13 cellular contexts compared by ENCODE assay signal in the genomic region with DNA sequence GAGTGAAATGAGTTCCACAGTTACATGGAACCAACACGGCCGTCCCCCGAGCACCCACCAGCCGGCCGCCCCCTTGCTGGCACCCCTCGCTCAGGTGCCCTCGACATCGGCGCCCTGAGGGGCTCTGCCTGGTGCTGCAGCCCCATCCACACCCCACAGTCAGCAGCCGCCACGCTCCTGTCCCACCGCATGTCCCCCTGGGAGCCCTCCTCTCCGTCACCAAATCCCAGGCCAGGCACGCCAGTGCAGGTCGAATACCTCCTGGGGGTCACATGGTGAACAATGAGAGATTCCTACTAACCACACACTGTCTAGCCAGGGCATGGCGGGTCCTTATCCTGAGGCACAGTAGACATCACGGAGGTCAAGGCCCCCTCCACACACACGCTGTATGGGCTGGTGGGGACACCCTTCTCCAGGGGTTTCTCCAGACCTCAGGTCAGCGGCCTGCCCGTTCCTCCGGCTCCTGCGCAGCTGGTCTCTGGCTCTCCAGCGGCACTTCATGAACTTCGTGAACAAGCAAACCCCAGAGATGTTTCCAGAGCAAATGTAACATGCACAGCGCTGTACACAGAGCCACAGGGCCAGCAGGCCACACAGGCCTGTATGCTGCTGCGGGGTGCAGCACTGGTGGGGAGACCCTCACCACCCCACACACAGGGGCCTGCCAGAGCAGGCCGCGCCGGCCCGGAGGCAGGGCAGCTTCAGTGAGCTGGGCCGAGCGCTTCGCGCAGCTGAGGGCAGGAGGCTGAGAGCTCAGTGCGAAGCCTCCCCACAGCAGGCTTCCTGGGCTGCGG. TPM values are rescaled to one million over a fixed set of nuclear protein-coding genes. Genes with fewer than 3 reads are reported as not detected.
DNase-seq lines count a peak whose midpoint lies in the region; ATAC-seq, FAIRE-seq and TF ChIP-seq lines count a peak whose summit lies in the region.
"Had no signal": no experiment of that assay in that cellular context is flagged by ENCODE, and none has a peak within 500 bp of the region (broad histone marks: within the 10 kb centered on the region; RNA-seq: fewer than 3 reads in every experiment).

No MANE protein-coding gene starts in this region.

- H3K27me3 Mint-ChIP-seq in astrocyte (ENCODE audit: low read depth, unreplicated experiment) = no peaks in the 10 kb centered on the region

- ATAC-seq in omental fat pad (ENCODE audit: low FRiP score) (peak; percentile 16), HG03442 (IDR thresholded peaks at IDR 0.05; ENCODE audit: unreplicated experiment) (no peak), GM19324 (IDR thresholded peaks at IDR 0.05; ENCODE audit: low FRiP score, unreplicated experiment) (no peak), HG03139 (IDR thresholded peaks at IDR 0.05; ENCODE audit: unreplicated experiment) (no peak)
- ATAC-seq: psoas muscle had no signal

- no peak for FAIRE-seq in astrocyte (lab: Jason Lieb, UNC)
- FAIRE-seq: GM12878 had no signal

- H3K4me3 ChIP-seq in BLaER1 treated with 17β-estradiol and CSF1 and Interleukin-3, amounts not matched to agents 10 nM and 100 nM = no peak overlapping the region
- no peak overlapping the region for H3K4me3 ChIP-seq in astrocyte (ENCODE audit: insufficient read depth, low read depth, low read length)
- H3K4me3 ChIP-seq: GM12878, mucosa of descending colon, psoas muscle had no signal

- peaks cover 0 to 20% (median 19%) of the 10 kb centered on the region in 10 experiments; a peak in 18 of 20 replicates for H3K4me1 ChIP-seq in BLaER1 treated with 17β-estradiol and CSF1 and Interleukin-3, amounts not matched to agents 10 nM and 100 nM
- H3K4me1 ChIP-seq in astrocyte (ENCODE audit: insufficient read depth, low read length) = no peaks in the 10 kb centered on the region
- H3K4me1 ChIP-seq: BE2C, psoas muscle had no signal

- H3K36me3 Mint-ChIP-seq in astrocyte (ENCODE audit: low read depth, unreplicated experiment) = peaks cover 30% of the 10 kb centered on the region

- H2AFZ ChIP-seq in astrocyte (ENCODE audit: low read depth, low read length) = no peak overlapping the region

- peaks cover 55 to 75% (median 63%) of the 10 kb centered on the region in 11 experiments for H3K36me3 ChIP-seq in BLaER1 treated with 17β-estradiol and CSF1 and Interleukin-3, amounts not matched to agents 10 nM and 100 nM
- H3K36me3 ChIP-seq in astrocyte (ENCODE audit: insufficient read depth, low read length) = peaks cover 12% of the 10 kb centered on the region

- peak overlapping the region in 8 of 11 experiments; percentile 35 to 75 (median 58); a peak in 13 of 22 replicates for H3K27ac ChIP-seq in BLaER1 treated with 17β-estradiol and CSF1 and Interleukin-3, amounts not matched to agents 10 nM and 100 nM
- H3K27ac ChIP-seq in astrocyte (ENCODE audit: low read depth, low read length) = no peak overlapping the region
- H3K27ac ChIP-seq: brain microvascular endothelial cell, psoas muscle had no signal

- H3K9me3 ChIP-seq in BLaER1 treated with 17β-estradiol and CSF1 and Interleukin-3, amounts not matched to agents 10 nM and 100 nM (replicated peaks in 1 of 11) = peaks cover 15 to 28% (median 23%) of the 10 kb centered on the region in 11 experiments
- no peaks in the 10 kb centered on the region for H3K9me3 ChIP-seq in astrocyte (ENCODE audit: insufficient read depth, low read depth, low read length)
- H3K9me3 ChIP-seq: BE2C, mucosa of descending colon, psoas muscle had no signal

- DNase-seq in D341Med (ENCODE audit: low spot score) = peak; percentile 15
- DNase-seq in astrocyte (ENCODE audit: low read depth) = no peak
- no peak for DNase-seq in omental fat pad (ENCODE audit: low spot score)
- DNase-seq: BE2C, mucosa of descending colon, NCI-H2171 treated with DMSO at 0.1 percent for 48 hours had no signal

- H3K4me3 Mint-ChIP-seq in astrocyte (ENCODE audit: unreplicated experiment) = no peak overlapping the region

- TF ChIP-seq CTCF in astrocyte (IDR thresholded peaks at IDR 0.05; ENCODE audit: insufficient read depth, low read depth, low read length) (no peak), omental fat pad (IDR thresholded peaks at IDR 0.05) (no peak)

- no peaks in the 10 kb centered on the region for H3K9me3 Mint-ChIP-seq in astrocyte (ENCODE audit: unreplicated experiment)

- no peaks in the 10 kb centered on the region for H3K27me3 ChIP-seq in BLaER1 treated with 17β-estradiol and CSF1 and Interleukin-3, amounts not matched to agents 10 nM and 100 nM
- H3K27me3 ChIP-seq in astrocyte (ENCODE audit: insufficient read depth, low read length) = no peaks in the 10 kb centered on the region
- H3K27me3 ChIP-seq: BE2C, brain microvascular endothelial cell had no signal

- no peaks in the 10 kb centered on the region for H3K4me1 Mint-ChIP-seq in astrocyte (ENCODE audit: low read depth, unreplicated experiment)

- peak overlapping the region in 9 of 11 experiments; percentile 59 to 83 (median 69); a peak in 16 of 22 replicates for H3K4me2 ChIP-seq in BLaER1 treated with 17β-estradiol and CSF1 and Interleukin-3, amounts not matched to agents 10 nM and 100 nM
- no peak overlapping the region for H3K4me2 ChIP-seq in astrocyte (ENCODE audit: low read length)

- peak overlapping the region in 6 of 11 experiments; percentile 26 to 58 (median 50); a peak in 8 of 22 replicates for H3K9ac ChIP-seq in BLaER1 treated with 17β-estradiol and CSF1 and Interleukin-3, amounts not matched to agents 10 nM and 100 nM
- H3K9ac ChIP-seq in astrocyte (ENCODE audit: low read length) = no peak overlapping the region

- H4K20me1 ChIP-seq in BLaER1 treated with 17β-estradiol and CSF1 and Interleukin-3, amounts not matched to agents 10 nM and 100 nM = peaks cover 0 to 19% (median 8%) of the 10 kb centered on the region in 11 experiments; a peak in 12 of 22 replicates
- H4K20me1 ChIP-seq in astrocyte (ENCODE audit: insufficient read depth, low read length) = peaks cover 64% of the 10 kb centered on the region

- H3K27ac Mint-ChIP-seq in astrocyte (ENCODE audit: unreplicated experiment) = peak overlapping the region; percentile 2

- peaks cover 9% of the 10 kb centered on the region for H3K79me2 ChIP-seq in astrocyte (ENCODE audit: insufficient read depth, low read length)

RNA-seq across cellular contexts. Expression of a gene that starts 21.8 kb away (rescaled TPM):
- 109 and 119 TPM in 2 replicates for total RNA-seq in astrocyte
- 10 to 100 TPM; 17.5 to 48.9 (median 19.8) TPM for total RNA-seq in omental fat pad
